29 cellular contexts compared by ENCODE assay signal in the genomic region with DNA sequence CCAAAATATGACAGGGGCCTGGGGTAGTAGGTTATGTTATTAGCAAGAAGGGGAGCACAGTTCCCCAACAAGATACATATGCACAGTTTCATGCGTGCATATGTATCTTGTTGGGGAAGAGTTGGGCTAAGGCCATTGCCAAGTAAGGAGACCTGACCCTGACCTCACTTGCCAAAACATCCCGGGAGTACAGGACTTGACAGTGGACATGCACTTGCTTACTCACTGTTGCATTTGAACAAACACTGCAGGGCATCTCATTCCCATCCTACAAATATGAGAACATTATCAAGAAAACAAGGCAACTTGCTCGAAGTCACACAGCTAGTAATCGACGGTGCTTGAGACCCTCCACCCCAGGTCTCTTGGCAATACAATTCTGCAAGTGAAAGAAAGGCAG. TPM values are rescaled to one million over a fixed set of nuclear protein-coding genes. Genes with fewer than 3 reads are reported as not detected.
A peak's percentile ranks its signal among the peaks of the same experiment; 100 is the strongest.
DNase-seq lines count a peak whose midpoint lies in the region; ATAC-seq and TF ChIP-seq lines count a peak whose summit lies in the region.
"Had no signal": no experiment of that assay in that cellular context is flagged by ENCODE, and none has a peak within 500 bp of the region (broad histone marks: within the 10 kb centered on the region; RNA-seq: fewer than 3 reads in every experiment).

No MANE protein-coding gene starts in this region.

- no peak overlapping the region for H3K4me3 Mint-ChIP-seq in neural crest cell
- H3K4me3 Mint-ChIP-seq: CD4-positive, alpha-beta memory T cell; CD4-positive, CD25-positive, alpha-beta regulatory T cell; CD8-positive, alpha-beta memory T cell had no signal

- H3K36me3 ChIP-seq in neutrophil (no peaks in the 10 kb centered on the region), ovary (no peaks in the 10 kb centered on the region)
- H3K36me3 ChIP-seq: BE2C, BLaER1 had no signal

- H3K9me3 Mint-ChIP-seq in neural crest cell = no peaks in the 10 kb centered on the region
- H3K9me3 Mint-ChIP-seq: CD4-positive, CD25-positive, alpha-beta regulatory T cell; CD8-positive, alpha-beta memory T cell had no signal

- H3K27ac ChIP-seq in neutrophil (peak overlapping the region; percentile 97), ovary (no peak overlapping the region)
- H3K27ac ChIP-seq: BLaER1 had no signal

- no peaks in the 10 kb centered on the region for H3K27me3 Mint-ChIP-seq in neural crest cell (ENCODE audit: low read depth)
- H3K27me3 Mint-ChIP-seq: CD4-positive, alpha-beta memory T cell had no signal

- H3K27ac Mint-ChIP-seq in neural crest cell (ENCODE audit: unreplicated experiment) = peak overlapping the region; percentile 50
- H3K27ac Mint-ChIP-seq: CD14-positive monocyte; CD8-positive, alpha-beta memory T cell had no signal

- H3K4me3 ChIP-seq in fibroblast of villous mesenchyme (ENCODE audit: low read depth, low read length) (no peak overlapping the region), neutrophil (ENCODE audit: low read depth in 1 of 2, low read length in 1 of 2) (no peak overlapping the region), ovary (no peak overlapping the region)
- H3K4me3 ChIP-seq: BLaER1, GM12878 had no signal

- 7 to 39% (median 12%) methylated on average over 5 of the region's 5 CpGs for WGBS in ovary, 3 donors

- H3K36me3 Mint-ChIP-seq in neural crest cell (ENCODE audit: low read depth) = no peaks in the 10 kb centered on the region
- H3K36me3 Mint-ChIP-seq: CD4-positive, alpha-beta memory T cell; CD4-positive, CD25-positive, alpha-beta regulatory T cell; CD8-positive, alpha-beta memory T cell had no signal

- no peak for TF ChIP-seq POLR2A in ovary (IDR thresholded peaks at IDR 0.05)

- intact Hi-C loops in ovary (cut with DNase I) = no loop called here

- no peak for ATAC-seq in GM21360 (IDR thresholded peaks at IDR 0.05; ENCODE audit: unreplicated experiment)
- ATAC-seq: GM12878 had no signal

- TF ChIP-seq EP300 in ovary (IDR thresholded peaks at IDR 0.05) = no peak

- H3K9me3 ChIP-seq in neutrophil = no peaks in the 10 kb centered on the region
- no peaks in the 10 kb centered on the region for H3K9me3 ChIP-seq in ovary
- H3K9me3 ChIP-seq: BE2C, BLaER1 had no signal

- no peaks in the 10 kb centered on the region for H3K4me1 Mint-ChIP-seq in neural crest cell
- H3K4me1 Mint-ChIP-seq: CD4-positive, alpha-beta memory T cell; CD4-positive, CD25-positive, alpha-beta regulatory T cell; CD8-positive, alpha-beta memory T cell had no signal

- DNase-seq in fibroblast of villous mesenchyme (ENCODE audit: low read depth) (peak; percentile 41), neural crest cell (ENCODE audit: low read depth, low spot score) (no peak), ovary (peak; percentile 50 to 71 (median 65)), NOMO-1 treated with DMSO at 0.1 percent for 48 hours (lab: John Stamatoyannopoulos, UW; ENCODE audit: unreplicated experiment) (no peak), medulla oblongata (ENCODE audit: extremely low spot score) (no peak)
- DNase-seq: 8988T; ACHN; BE2C; C1 segment of cervical spinal cord; CD4-positive, alpha-beta memory T cell; CD4-positive, CD25-positive, alpha-beta regulatory T cell; CD8-positive, alpha-beta memory T cell; COR-L47; DMS 273 treated with DMSO at 0.1 percent for 48 hours; DMS153; DMS53; DMS79; DND-41; EL; GDM1 had no signal

- H3K4me1 ChIP-seq in neutrophil (ENCODE audit: control insufficient read depth in 1 of 2, insufficient read depth in 1 of 2, low read depth in 1 of 2, low read length in 1 of 2) = peaks cover 85 to 86% of the 10 kb centered on the region in 2 experiments
- peaks cover 29% of the 10 kb centered on the region for H3K4me1 ChIP-seq in ovary (ENCODE audit: insufficient read depth)
- H3K4me1 ChIP-seq: BE2C had no signal

- TF ChIP-seq CTCF in fibroblast of villous mesenchyme (IDR thresholded peaks at IDR 0.05; ENCODE audit: insufficient read depth, low read depth, low read length) = no peak
- TF ChIP-seq CTCF in neural crest cell (conservative IDR thresholded peaks at IDR 0.05) = no peak
- TF ChIP-seq CTCF in neutrophil (IDR thresholded peaks at IDR 0.05) = no peak
- TF ChIP-seq CTCF in ovary (IDR thresholded peaks at IDR 0.05) = no peak

- H3K27me3 ChIP-seq in neutrophil (no peaks in the 10 kb centered on the region), ovary (no peaks in the 10 kb centered on the region)
- H3K27me3 ChIP-seq: BE2C, BLaER1 had no signal

RNA-seq across cellular contexts. Expression of a gene that starts 4.8 kb away (rescaled TPM):
- not detected in 2 replicates for total RNA-seq in fibroblast of villous mesenchyme
- not detected in 2 replicates for total RNA-seq in neural crest cell
- total RNA-seq in ovary = 1 to 10 TPM in 1 of 7 donors, not detected in 6; 1.1 TPM
- polyA plus RNA-seq in ovary = under 1 TPM in 1 of 2 donors, not detected in 1; 0.12 TPM
- total RNA-seq: A673; CD4-positive, alpha-beta memory T cell; CD4-positive, CD25-positive, alpha-beta regulatory T cell; CD8-positive, alpha-beta memory T cell; Daoy; G401 had no signal
- polyA plus RNA-seq: AG04450; CD4-positive, alpha-beta memory T cell; CD4-positive, CD25-positive, alpha-beta regulatory T cell; CD8-positive, alpha-beta memory T cell had no signal

RNA-seq across cellular contexts. Expression of a gene that starts 22.4 kb away (rescaled TPM):
- total RNA-seq in fibroblast of villous mesenchyme (3.9 and 4.7 TPM in 2 replicates), neural crest cell (32.6 and 33.2 TPM in 2 replicates), ovary (10 to 100 TPM in 6 of 7 donors, 1 to 10 TPM in 1; 9.7 to 17.8 (median 14.4) TPM)
- polyA plus RNA-seq in ovary = 10 to 100 TPM in 1 of 2 donors, 1 to 10 TPM in 1; 7.9 to 18.8 TPM

RNA-seq across cellular contexts. Expression of a gene that starts 30.3 kb away (rescaled TPM):
- total RNA-seq in fibroblast of villous mesenchyme (8.7 and 9.9 TPM in 2 replicates), neural crest cell (58.4 and 63.0 TPM in 2 replicates), ovary (1 to 10 TPM; 1.1 to 4.4 (median 3.3) TPM)
- 1 to 10 TPM; 1.4 to 2.1 TPM for polyA plus RNA-seq in ovary
- total RNA-seq: CD4-positive, alpha-beta memory T cell had no signal
- polyA plus RNA-seq: CD8-positive, alpha-beta memory T cell had no signal

Comparison
In these comparisons a context has a peak if more than half of its experiments do, and no peak if none do; other contexts are left out.
1. DNase-seq: peak in fibroblast of villous mesenchyme (single experiment) and ovary (5 of 5); none in neural crest cell (single experiment), NOMO-1 treated with DMSO at 0.1 percent for 48 hours (single experiment) and medulla oblongata (single experiment).